Comparison of ENCODE assay signal across 10 cellular contexts in genomic region chr11:78203184-78203583, GRCh38. TPM values are rescaled to one million over a fixed set of nuclear protein-coding genes. Genes with fewer than 3 reads are reported as not detected.
DNase-seq lines count a peak whose midpoint lies in the region; ATAC-seq and TF ChIP-seq lines count a peak whose summit lies in the region.
"Had no signal": no experiment of that assay in that cellular context is flagged by ENCODE, and none has a peak within 500 bp of the region (broad histone marks: within the 10 kb centered on the region; RNA-seq: fewer than 3 reads in every experiment).

No MANE protein-coding gene starts in this region.

- peak overlapping the region in 1 of 12 donors; percentile 33 for H3K27ac ChIP-seq in heart left ventricle

- 88 to 94% (median 90%) methylated on average over 10 of the region's 10 CpGs for WGBS in heart left ventricle, 4 donors

- peak overlapping the region in 1 of 12 donors; percentile 16 for H3K4me3 ChIP-seq in heart left ventricle

- peaks cover 43% of the 10 kb centered on the region for H3K4me1 Mint-ChIP-seq in activated CD4-positive, alpha-beta T cell treated with anti-CD3 and anti-CD28 coated beads, Interleukin-2, amount 10 ng/mL, durations not matched to agents 24 days and 14 days
- peaks cover 35% of the 10 kb centered on the region for H3K4me1 Mint-ChIP-seq in central memory CD8-positive, alpha-beta T cell
- H3K4me1 Mint-ChIP-seq in stimulated activated memory B cell treated with anti-CD40 and anti-IgM and Interleukin-4, amounts not matched to agents 10 μg/mL and 1 μg/mL and 100 μg/mL, for 72 hours: peaks cover 10% of the 10 kb centered on the region

- H3K9me3 ChIP-seq in heart left ventricle: no peaks in the 10 kb centered on the region

- peaks cover 0 to 72% (median 28%) of the 10 kb centered on the region in 9 donors for H3K36me3 ChIP-seq in heart left ventricle

- H3K27ac Mint-ChIP-seq in activated CD4-positive, alpha-beta T cell treated with anti-CD3 and anti-CD28 coated beads, Interleukin-2, amount 10 ng/mL, durations not matched to agents 24 days and 14 days: peak overlapping the region; percentile 95
- H3K27ac Mint-ChIP-seq in central memory CD8-positive, alpha-beta T cell (ENCODE audit: low read depth): peak overlapping the region; percentile 98
- peak overlapping the region; percentile 20 for H3K27ac Mint-ChIP-seq in stimulated activated memory B cell treated with anti-CD40 and anti-IgM and Interleukin-4, amounts not matched to agents 10 μg/mL and 1 μg/mL and 100 μg/mL, for 72 hours

- no peaks in the 10 kb centered on the region for H3K9me3 Mint-ChIP-seq in activated CD4-positive, alpha-beta T cell treated with anti-CD3 and anti-CD28 coated beads, Interleukin-2, amount 10 ng/mL, durations not matched to agents 24 days and 14 days
- H3K9me3 Mint-ChIP-seq in central memory CD8-positive, alpha-beta T cell: no peaks in the 10 kb centered on the region
- no peaks in the 10 kb centered on the region for H3K9me3 Mint-ChIP-seq in stimulated activated memory B cell treated with anti-CD40 and anti-IgM and Interleukin-4, amounts not matched to agents 10 μg/mL and 1 μg/mL and 100 μg/mL, for 72 hours

- DNase-seq in cardiac septum (ENCODE audit: low spot score) (peak; percentile 63), heart left ventricle (no peak), COLO829 (ENCODE audit: low spot score) (no peak), RKO (ENCODE audit: low spot score) (no peak)
- peak; percentile 84 for DNase-seq in activated CD4-positive, alpha-beta T cell treated with anti-CD3 and anti-CD28 coated beads, Interleukin-2, amount 10 ng/mL, durations not matched to agents 24 days and 14 days
- DNase-seq in central memory CD8-positive, alpha-beta T cell (ENCODE audit: low spot score in 2 of 2): peak in 1 of 2 donors; percentile 64
- DNase-seq: NCI-H1105, NCI-H774 had no signal

- H3K27me3 Mint-ChIP-seq in activated CD4-positive, alpha-beta T cell treated with anti-CD3 and anti-CD28 coated beads, Interleukin-2, amount 10 ng/mL, durations not matched to agents 24 days and 14 days: no peaks in the 10 kb centered on the region
- no peaks in the 10 kb centered on the region for H3K27me3 Mint-ChIP-seq in central memory CD8-positive, alpha-beta T cell
- no peaks in the 10 kb centered on the region for H3K27me3 Mint-ChIP-seq in stimulated activated memory B cell treated with anti-CD40 and anti-IgM and Interleukin-4, amounts not matched to agents 10 μg/mL and 1 μg/mL and 100 μg/mL, for 72 hours

- peaks cover 0 to 14% (median 0%) of the 10 kb centered on the region in 12 donors for H3K4me1 ChIP-seq in heart left ventricle

- no peak for TF ChIP-seq POLR2A in heart left ventricle (IDR thresholded peaks at IDR 0.05)

- ATAC-seq in heart left ventricle (no peak), GM21717 (IDR thresholded peaks at IDR 0.05; ENCODE audit: unreplicated experiment) (no peak)
- ATAC-seq in central memory CD8-positive, alpha-beta T cell (replicated peaks; ENCODE audit: extremely low read depth, poor library complexity, severe bottlenecking): peak; percentile 77
- no peak for ATAC-seq in stimulated activated memory B cell treated with anti-CD40 and anti-IgM and Interleukin-4, amounts not matched to agents 10 μg/mL and 1 μg/mL and 100 μg/mL, for 72 hours

- H3K36me3 Mint-ChIP-seq in activated CD4-positive, alpha-beta T cell treated with anti-CD3 and anti-CD28 coated beads, Interleukin-2, amount 10 ng/mL, durations not matched to agents 24 days and 14 days (ENCODE audit: low read depth): peaks cover 38% of the 10 kb centered on the region
- peaks cover 17% of the 10 kb centered on the region for H3K36me3 Mint-ChIP-seq in central memory CD8-positive, alpha-beta T cell (ENCODE audit: insufficient read depth)
- H3K36me3 Mint-ChIP-seq in stimulated activated memory B cell treated with anti-CD40 and anti-IgM and Interleukin-4, amounts not matched to agents 10 μg/mL and 1 μg/mL and 100 μg/mL, for 72 hours: peaks cover 18% of the 10 kb centered on the region

- intact Hi-C loops in cardiac septum (cut with DNase I): no loop called here
- intact Hi-C loops in heart left ventricle (cut with DNase I): no loop called here
- intact Hi-C loops in activated CD4-positive, alpha-beta T cell treated with anti-CD3 and anti-CD28 coated beads, Interleukin-2, amount 10 ng/mL, durations not matched to agents 24 days and 14 days (cut with micrococcal nuclease): loop anchor here (2.0 kb wide), 2 partner anchors 14 to 24 kb away; partner anchors contain the start of genes KCTD21 and USP35

- peak overlapping the region; percentile 81 for H3K4me3 Mint-ChIP-seq in activated CD4-positive, alpha-beta T cell treated with anti-CD3 and anti-CD28 coated beads, Interleukin-2, amount 10 ng/mL, durations not matched to agents 24 days and 14 days
- peak overlapping the region; percentile 76 for H3K4me3 Mint-ChIP-seq in central memory CD8-positive, alpha-beta T cell
- no peak overlapping the region for H3K4me3 Mint-ChIP-seq in stimulated activated memory B cell treated with anti-CD40 and anti-IgM and Interleukin-4, amounts not matched to agents 10 μg/mL and 1 μg/mL and 100 μg/mL, for 72 hours

- TF ChIP-seq CTCF in heart left ventricle (IDR thresholded peaks at IDR 0.05): no peak

- no peaks in the 10 kb centered on the region for H3K27me3 ChIP-seq in heart left ventricle

RNA-seq across cellular contexts. Expression of gene USP35, which starts 14.5 kb away (rescaled TPM):
- total RNA-seq in cardiac septum: 8.9 TPM
- total RNA-seq in heart left ventricle: 1 to 10 TPM; 4.5 to 8.1 (median 5.3) TPM
- polyA plus RNA-seq in heart left ventricle: 1 to 10 TPM; 5.6 to 6.6 TPM
- 10.4 and 13.1 TPM in 2 replicates for total RNA-seq in activated CD4-positive, alpha-beta T cell treated with anti-CD3 and anti-CD28 coated beads, Interleukin-2, amount 10 ng/mL, durations not matched to agents 24 days and 14 days

RNA-seq across cellular contexts. Expression of gene KCTD21, which starts 14.8 kb away (rescaled TPM):
- total RNA-seq in cardiac septum (8.5 TPM), heart left ventricle (10 to 100 TPM in 1 of 9 donors, 1 to 10 TPM in 8; 5.6 to 10.9 (median 7.2) TPM)
- polyA plus RNA-seq in heart left ventricle: 1 to 10 TPM; 3.4 to 8.3 TPM
- 11.7 and 12.0 TPM in 2 replicates for total RNA-seq in activated CD4-positive, alpha-beta T cell treated with anti-CD3 and anti-CD28 coated beads, Interleukin-2, amount 10 ng/mL, durations not matched to agents 24 days and 14 days

Comparison
In these comparisons a context has a peak if more than half of its experiments do, and no peak if none do; other contexts are left out.
1. DNase-seq: peak in cardiac septum (single experiment) and activated CD4-positive, alpha-beta T cell treated with anti-CD3 and anti-CD28 coated beads, Interleukin-2, amount 10 ng/mL, durations not matched to agents 24 days and 14 days (single experiment); none in heart left ventricle (0 of 5), COLO829 (single experiment) and RKO (single experiment).
2. H3K27ac Mint-ChIP-seq: peak in every context shown above with its lines; median percentile 98 in central memory CD8-positive, alpha-beta T cell; 95 in activated CD4-positive, alpha-beta T cell treated with anti-CD3 and anti-CD28 coated beads, Interleukin-2, amount 10 ng/mL, durations not matched to agents 24 days and 14 days; 20 in stimulated activated memory B cell treated with anti-CD40 and anti-IgM and Interleukin-4, amounts not matched to agents 10 μg/mL and 1 μg/mL and 100 μg/mL, for 72 hours.